Comparison of ENCODE assay signal across 7 cellular contexts in the genomic region with DNA sequence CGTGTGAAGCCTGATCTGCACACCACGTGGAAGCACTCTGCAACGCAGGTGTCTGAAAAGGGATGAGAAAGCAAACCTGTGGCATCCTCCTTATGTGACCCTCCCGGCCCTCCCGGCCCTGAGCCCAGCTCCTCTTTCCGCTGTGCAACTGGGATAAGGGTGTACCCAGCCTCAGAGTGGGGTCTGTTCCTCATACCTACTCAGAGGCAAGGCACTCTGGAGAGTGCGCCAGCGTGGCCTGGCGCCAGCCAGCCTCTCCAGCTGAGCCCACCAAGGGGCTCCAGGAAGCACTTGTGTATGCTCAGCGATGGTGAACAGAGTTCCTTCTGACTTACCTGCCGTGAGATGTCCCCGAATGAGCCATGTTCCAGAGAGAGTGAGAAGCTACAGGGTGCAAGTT.
"Had no signal": no experiment of that assay in that cellular context is flagged by ENCODE, and none has a peak within 500 bp of the region (broad histone marks: within the 10 kb centered on the region; RNA-seq: fewer than 3 reads in every experiment).

No MANE protein-coding gene starts in this region.

- H3K36me3 ChIP-seq: HAP-1 had no signal

- H3K9me3 ChIP-seq: HAP-1 had no signal

- H3K4me1 ChIP-seq: HAP-1 had no signal

- DNase-seq: H7, HFFc6, IMR-90 had no signal

- ATAC-seq: GM23338, HCT116, K562 had no signal

- H3K4me3 ChIP-seq: GM23338, HAP-1, K562 had no signal
